19 cellular contexts compared by ENCODE assay signal in genomic region chr20:62754991-62755356, GRCh38. TPM values are rescaled to one million over a fixed set of nuclear protein-coding genes. Genes with fewer than 3 reads are reported as not detected.
DNase-seq lines count a peak whose midpoint lies in the region; ATAC-seq, FAIRE-seq and TF ChIP-seq lines count a peak whose summit lies in the region.
"Had no signal": no experiment of that assay in that cellular context is flagged by ENCODE, and none has a peak within 500 bp of the region (broad histone marks: within the 10 kb centered on the region; RNA-seq: fewer than 3 reads in every experiment).

No MANE protein-coding gene starts in this region.

- no peak overlapping the region for H2AFZ ChIP-seq in osteoblast (ENCODE audit: low read length)

- H3K4me2 ChIP-seq in osteoblast (ENCODE audit: insufficient read depth, low read length): no peak overlapping the region

- H3K4me1 ChIP-seq in osteoblast (ENCODE audit: insufficient read depth, low read length): no peaks in the 10 kb centered on the region

- H3K27ac ChIP-seq in RWPE1: peak overlapping the region; percentile 71
- no peak overlapping the region for H3K27ac ChIP-seq in osteoblast (ENCODE audit: low read depth, low read length)

- no peak overlapping the region for H3K4me3 ChIP-seq in osteoblast (ENCODE audit: insufficient read depth, low read length)

- no peaks in the 10 kb centered on the region for H3K9me3 ChIP-seq in osteoblast (ENCODE audit: low read depth, low read length)

- ATAC-seq in GM19395 (IDR thresholded peaks at IDR 0.05; ENCODE audit: unreplicated experiment): no peak

- peak; percentile 70 for FAIRE-seq in HTR-8/SVneo (lab: Jason Lieb, UNC)
- FAIRE-seq: GM12891, GM18507, GM19239 had no signal

- CTCF ChIA-PET in RWPE1 (lab: Yijun Ruan, JAX): interaction anchor here (1.6 kb wide), 1 partner anchor 36 kb away, joined by 5 read pairs; no protein-coding TSS in a partner anchor

- H3K36me3 ChIP-seq in osteoblast (ENCODE audit: insufficient read depth, low read length): no peaks in the 10 kb centered on the region

- peaks cover 5% of the 10 kb centered on the region for H3K27me3 ChIP-seq in osteoblast (ENCODE audit: insufficient read depth, low read length)

- H3K79me2 ChIP-seq in osteoblast (ENCODE audit: insufficient read depth, low read length): no peaks in the 10 kb centered on the region

- no peaks in the 10 kb centered on the region for H4K20me1 ChIP-seq in osteoblast (ENCODE audit: insufficient read depth, low read length)

- DNase-seq in HTR-8/SVneo (ENCODE audit: insufficient read length, low spot score): no peak
- DNase-seq in RWPE1 (ENCODE audit: low spot score): no peak
- DNase-seq in osteoblast (ENCODE audit: insufficient read length, low spot score, missing footprints): peak; percentile 51
- no peak for DNase-seq in effector CD4-positive, alpha-beta T cell
- DNase-seq: C1 segment of cervical spinal cord; Calu3; CD4-positive, alpha-beta memory T cell; COR-L47; DMS53; DMS79 treated with DMSO at 0.1 percent for 48 hours; GF-D8; GOT3; H7; HCEC 1CT had no signal

- TF ChIP-seq CTCF in RWPE1 (conservative IDR thresholded peaks at IDR 0.05; ENCODE audit: low read depth): no peak
- no peak for TF ChIP-seq CTCF in osteoblast (IDR thresholded peaks at IDR 0.05; ENCODE audit: extremely low read depth, low read depth, low read length)

- POLR2A ChIA-PET in RWPE1 (lab: Yijun Ruan, JAX; ENCODE audit: low non-redundant PET): no interaction called here

RNA-seq across cellular contexts. Expression of gene MRGBP, which starts 41.3 kb away (rescaled TPM):
- 14.1 and 15.2 TPM in 2 replicates for total RNA-seq in osteoblast

RNA-seq across cellular contexts. Expression of gene NTSR1, which starts 46.3 kb away (rescaled TPM):
- not detected in 2 replicates for total RNA-seq in osteoblast
- total RNA-seq: Calu3, G401 had no signal

RNA-seq across cellular contexts. Expression of gene OGFR, which starts 49.7 kb away (rescaled TPM):
- total RNA-seq in osteoblast: 32.4 and 39.1 TPM in 2 replicates
